ENCODE assay signal across 9 cellular contexts in the genomic region with DNA sequence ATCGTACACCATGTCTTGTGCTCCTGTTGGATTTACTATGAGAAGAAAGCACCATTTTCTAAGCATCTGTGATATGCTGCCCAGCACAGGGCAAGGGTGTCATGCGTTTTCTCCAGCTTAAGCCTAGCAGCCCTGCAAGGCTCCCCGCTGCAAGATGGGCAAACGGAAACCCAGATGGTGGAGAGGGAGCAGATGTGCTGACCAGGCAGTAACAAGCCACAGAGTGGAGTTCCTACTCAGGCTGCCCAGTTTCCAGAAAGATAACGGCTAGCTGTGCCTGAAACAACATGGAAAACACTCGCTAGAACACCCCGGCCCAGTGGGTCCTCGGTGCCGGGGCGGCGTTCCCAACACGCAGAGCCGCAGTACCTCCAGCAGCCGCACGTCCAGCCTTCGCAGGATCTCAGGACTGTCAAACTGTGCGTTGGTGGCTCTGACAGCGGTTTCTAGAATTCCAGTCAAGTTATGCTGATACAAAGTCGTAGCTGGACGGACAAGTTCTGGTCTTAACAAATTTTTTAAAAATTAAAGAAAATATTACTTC.
"Had no signal": no experiment of that assay in that cellular context is flagged by ENCODE, and none has a peak within 500 bp of the region (broad histone marks: within the 10 kb centered on the region; RNA-seq: fewer than 3 reads in every experiment).

No MANE protein-coding gene starts in this region.

- H3K9me3 ChIP-seq: HAP-1 had no signal

- H3K4me2 ChIP-seq: KMS-11 had no signal

- H3K4me3 ChIP-seq: GM23248, HAP-1, K562 had no signal

- ATAC-seq: HCT116, K562 had no signal

- H3K4me1 ChIP-seq: HAP-1 had no signal

- H2AFZ ChIP-seq: GM23248 had no signal

- H3K27ac ChIP-seq: GM23248, KMS-11 had no signal

- H3K27ac Mint-ChIP-seq: HFFc6 had no signal

- DNase-seq: GM23248, GOT3, H7, HFFc6 had no signal

- H3K4me3 Mint-ChIP-seq: HFFc6 had no signal

- H3K9me3 Mint-ChIP-seq: HFFc6 had no signal

- FAIRE-seq: HTR-8/SVneo, K562 had no signal

- H3K9ac ChIP-seq: GM23248, KMS-11 had no signal
